Comparison of ENCODE assay signal across 8 cellular contexts in genomic region chr1:89598450-89599331, GRCh38. TPM values are rescaled to one million over a fixed set of nuclear protein-coding genes. Genes with fewer than 3 reads are reported as not detected.
A peak's percentile ranks its signal among the peaks of the same experiment; 100 is the strongest.
DNase-seq lines count a peak whose midpoint lies in the region; ATAC-seq, FAIRE-seq and TF ChIP-seq lines count a peak whose summit lies in the region.

No MANE protein-coding gene starts in this region.

- peaks cover 2% of the 10 kb centered on the region; the same call in 1 of the 3 replicates for H3K79me2 ChIP-seq in K562 (ENCODE audit: control insufficient read depth, insufficient read depth, low read length)

- H3K9me1 ChIP-seq in K562 (ENCODE audit: control insufficient read depth, insufficient read depth, low read length): no peaks in the 10 kb centered on the region

- H4K20me1 ChIP-seq in K562 (replicated peaks; ENCODE audit: control insufficient read depth, insufficient read depth, low read length): no peaks in the 10 kb centered on the region; the same call in 1 of the 2 replicates

- intact Hi-C loops in K562 (cut with micrococcal nuclease): loop anchor here (1.0 to 2.0 kb wide), 3 partner anchors 54 to 115 kb away; no protein-coding TSS in a partner anchor
- intact Hi-C loops in upper lobe of right lung (cut with DNase I): no loop called here

- in situ Hi-C loops in K562 (cut with MboI): loop anchor here (5.0 kb wide), 1 partner anchor 81 kb away; no protein-coding TSS in a partner anchor

- H3K4me2 ChIP-seq in K562 (ENCODE audit: insufficient read depth, low read length): no peak overlapping the region

- H2AFZ ChIP-seq in K562 (ENCODE audit: low read depth, low read length): no peak overlapping the region

- H3K27me3 ChIP-seq in K562 (ENCODE audit: control insufficient read depth in 2 of 2, insufficient read depth in 2 of 2, low read length in 2 of 2) (no peaks in the 10 kb centered on the region), upper lobe of right lung (no peaks in the 10 kb centered on the region)

- POLR2A ChIA-PET in K562 (lab: Yijun Ruan, JAX): interaction anchor here (1.0 kb wide), 1 partner anchor 80 kb away, joined by 4 read pairs; no protein-coding TSS in a partner anchor

- CTCF ChIA-PET in K562 (lab: Yijun Ruan, JAX; ENCODE audit: low intra/inter-chr PET ratio): interaction anchor here (0.6 to 3.0 kb wide), 4 partner anchors 27 to 139 kb away, joined by 3 to 26 read pairs (median 4); no protein-coding TSS in a partner anchor

- no peak for TF ChIP-seq EP300 in K562 (IDR thresholded peaks at IDR 0.05; ENCODE audit: low read length)

- BruUV-seq in K562 (replicated peaks; lab: Mats Ljungman, UMichigan): no TSS peak

- H3K36me3 ChIP-seq in K562 (ENCODE audit: control insufficient read depth, insufficient read depth, low read length) (peaks cover 32% of the 10 kb centered on the region; the same call in 2 of the 3 replicates), upper lobe of right lung (no peaks in the 10 kb centered on the region)

- no peak overlapping the region for H3K9ac ChIP-seq in K562 (ENCODE audit: insufficient read depth in 1 of 2, low read depth in 2 of 2, low read length in 2 of 2)

- 67% methylated on average over 3 of the region's 5 CpGs for WGBS in K562 (ENCODE audit: insufficient coverage, low coverage, missing lambda C conversion rate)

- TF ChIP-seq POLR2A in K562 (conservative IDR thresholded peaks at IDR 0.05): peak; percentile 22

- H3K9me3 ChIP-seq in K562 (replicated peaks; ENCODE audit: control insufficient read depth, insufficient read depth, low read depth, low read length): no peaks in the 10 kb centered on the region
- H3K9me3 ChIP-seq in upper lobe of right lung: no peaks in the 10 kb centered on the region

- H3K4me1 ChIP-seq in K562 (replicated peaks in 1 of 2; ENCODE audit: control insufficient read depth in 2 of 2, insufficient read depth in 2 of 2, low read length in 2 of 2): no peaks in the 10 kb centered on the region
- H3K4me1 ChIP-seq in upper lobe of right lung: no peaks in the 10 kb centered on the region

- TF ChIP-seq CTCF in K562 (IDR thresholded peaks at IDR 0.05 in 2 of 3, conservative IDR thresholded peaks at IDR 0.05 in 1 of 3; ENCODE audit: insufficient read depth in 2 of 3, low read depth in 1 of 3, low read length in 3 of 3) (peak; percentile 60 to 76 (median 69); a peak in 5 of 6 replicates), upper lobe of right lung (IDR thresholded peaks at IDR 0.05) (peak; percentile 75)

- ATAC-seq in HG03060 (IDR thresholded peaks at IDR 0.05; ENCODE audit: low read depth, unreplicated experiment) (peak; percentile 50), K562 (peak; percentile 89), upper lobe of right lung (peak; percentile 82), HG03442 (IDR thresholded peaks at IDR 0.05; ENCODE audit: unreplicated experiment) (no peak)

- DNase-seq in EH (ENCODE audit: low read depth) (peak; percentile 47), NCI-H82 (lab: John Stamatoyannopoulos, UW) (peak; percentile 61), K562 (ENCODE audit: extremely low read depth in 1 of 4, low spot score in 3 of 4) (peak; percentile 49 to 56 (median 51)), upper lobe of right lung (no peak)
- DNase-seq in stimulated activated CD8-positive, alpha-beta memory T cell treated with anti-CD3 and anti-CD28 coated beads, Interleukin-4, amount 100 ng/mL, for 48 hours: no peak

- no peak overlapping the region for H3K27ac ChIP-seq in K562 (ENCODE audit: extremely low read depth, low read depth, low read length)
- H3K27ac ChIP-seq in upper lobe of right lung: no peak overlapping the region

- FAIRE-seq in K562 (lab: Jason Lieb, UNC): peak; percentile 6
- peak; percentile 93 for FAIRE-seq in islet of Langerhans (lab: Jason Lieb, UNC)

- peak; percentile 70 to 83 for TF ChIP-seq RAD21 in K562 (CRISPR knock-in tag; conservative IDR thresholded peaks at IDR 0.05 in 1 of 2, IDR thresholded peaks at IDR 0.05 in 1 of 2)

- H3K4me3 ChIP-seq in K562 (no peak overlapping the region), upper lobe of right lung (no peak overlapping the region)

TF ChIP-seq in K562, 482 proteins besides CTCF, POLR2A, EP300 and RAD21 (continues in another document):
- no peak for TF ChIP-seq ZNF584 (CRISPR knock-in tag; IDR thresholded peaks at IDR 0.05; ENCODE audit: low read depth)
- TF ChIP-seq SMC3 (conservative IDR thresholded peaks at IDR 0.05; ENCODE audit: insufficient read depth, low read depth, low read length): peak; percentile 83
- no peak for TF ChIP-seq PHF8 (IDR thresholded peaks at IDR 0.05; ENCODE audit: borderline replicate concordance, low read length)
- TF ChIP-seq NUFIP1 (IDR thresholded peaks at IDR 0.05; ENCODE audit: partially characterized antibody): no peak
- no peak for TF ChIP-seq PCBP2 (IDR thresholded peaks at IDR 0.05; ENCODE audit: low read depth, low read length, poor library complexity, severe bottlenecking)
- 0 out of 2 replicates have a peak, but pooled peaks have one; percentile 25 for TF ChIP-seq ARID2 (IDR thresholded peaks at IDR 0.05)
- no peak for TF ChIP-seq MECOM (CRISPR knock-in tag; IDR thresholded peaks at IDR 0.05)
- TF ChIP-seq THRA (IDR thresholded peaks at IDR 0.05): no peak
- 0 out of 4 replicates have a peak, but pooled peaks of 1 of the 2 experiments have one; percentile 40 for TF ChIP-seq MLLT1 (IDR thresholded peaks at IDR 0.05)
- no peak for TF ChIP-seq E2F3 (CRISPR knock-in tag; IDR thresholded peaks at IDR 0.05)
- no peak for TF ChIP-seq TAF1 (IDR thresholded peaks at IDR 0.05; ENCODE audit: control insufficient read depth, extremely low read depth, insufficient read depth, low read length, severe bottlenecking)
- TF ChIP-seq SUPT5H (IDR thresholded peaks at IDR 0.05): peak; percentile 13; the same call in 1 of the 2 replicates
- no peak for TF ChIP-seq PHTF2 (CRISPR knock-in tag; IDR thresholded peaks at IDR 0.05)
- no peak for TF ChIP-seq ZNF146 (CRISPR knock-in tag; IDR thresholded peaks at IDR 0.05; ENCODE audit: unreplicated experiment)

RNA-seq across cellular contexts. Expression of gene LRRC8C, which starts 34.2 kb away (rescaled TPM):
- total RNA-seq in K562 (2011; cell fraction: chromatin; rRNA removed; ENCODE audit: low replicate concordance): 10.5 and 20.3 TPM in 2 replicates
- total RNA-seq in K562 (2011; cell fraction: nucleolus; rRNA removed): 9.2 and 9.7 TPM in 2 replicates
- total RNA-seq in K562 (2011; cell fraction: nucleoplasm; rRNA removed): 16.8 and 27.9 TPM in 2 replicates
- 3.3 and 3.7 TPM in 2 replicates for total RNA-seq in K562 (2014; rRNA removed)
- total RNA-seq in K562 (2014; rRNA removed; fragmentation: Illumina TruSeq; extraction: Trizol): 4.5 and 5.5 TPM in 2 replicates
- 5.2 TPM in 2 replicates for total RNA-seq in K562 (2015; rRNA removed; fragmentation: Illumina TruSeq; extraction: Trizol)
- 4.9 and 5.0 TPM in 2 replicates for total RNA-seq in K562 (2021)
- polyA plus RNA-seq in K562 (2011; rRNA removed): 12.5 and 14.7 TPM in 2 replicates
- polyA plus RNA-seq in K562 (2011; cell fraction: cytosol; rRNA removed): 4.0 and 9.3 TPM in 2 replicates
- polyA plus RNA-seq in K562 (2011; cell fraction: nucleus; rRNA removed): 4.5 and 9.3 TPM in 2 replicates
- polyA plus RNA-seq in K562 (2012): 4.2 and 4.9 TPM in 2 replicates
- polyA plus RNA-seq in K562 (2014; fragmentation: Illumina TruSeq; extraction: Trizol): 4.5 and 5.3 TPM in 2 replicates
- 1 to 10 TPM in 1 of 2 experiments, under 1 TPM in 1; 1.00 to 1.3 TPM for polyA plus RNA-seq in K562 (2014; fragmentation: Nextera tagmentation; extraction: Ambion mirVana)
- polyA plus RNA-seq in K562 (2014; rRNA removed): 3.0 and 3.2 TPM in 2 replicates
- 17.7 and 29.5 TPM in 2 replicates for polyA minus RNA-seq in K562 (2011; rRNA and poly(A)+ RNA removed)
- 6.7 and 8.6 TPM in 2 replicates for polyA minus RNA-seq in K562 (2011; cell fraction: cytosol; rRNA and poly(A)+ RNA removed)
- 4.0 and 11.3 TPM in 2 replicates for polyA minus RNA-seq in K562 (2011; cell fraction: nucleus; rRNA and poly(A)+ RNA removed)
- 12.6 TPM for total RNA-seq in upper lobe of right lung

Comparison
In these comparisons a context has a peak if more than half of its experiments do, and no peak if none do; other contexts are left out.
1. DNase-seq: peak in EH (single experiment), NCI-H82 (single experiment) and K562 (4 of 4); none in upper lobe of right lung (single experiment) and stimulated activated CD8-positive, alpha-beta memory T cell treated with anti-CD3 and anti-CD28 coated beads, Interleukin-4, amount 100 ng/mL, for 48 hours (single experiment).